In genomic region chr9:2810424-2811075, GRCh38 we compare ENCODE assay signal across 16 cellular contexts. TPM values are rescaled to one million over a fixed set of nuclear protein-coding genes. Genes with fewer than 3 reads are reported as not detected.
A peak's percentile ranks its signal among the peaks of the same experiment; 100 is the strongest.
DNase-seq lines count a peak whose midpoint lies in the region; ATAC-seq and TF ChIP-seq lines count a peak whose summit lies in the region.
"Had no signal": no experiment of that assay in that cellular context is flagged by ENCODE, and none has a peak within 500 bp of the region (broad histone marks: within the 10 kb centered on the region; RNA-seq: fewer than 3 reads in every experiment).

No MANE protein-coding gene starts in this region.

- intact Hi-C loops in heart right ventricle (cut with DNase I) (loop anchor here in 2 of 10 donors (10.0 kb wide), 2 partner anchors 186 to 796 kb away; partner anchors contain the start of genes SMARCA2 (in 1 of the 2) and VLDLR (in 1 of the 2)), Right ventricle myocardium inferior (cut with DNase I) (loop anchor here (10.0 kb wide), 1 partner anchor 176 kb away; no protein-coding TSS in a partner anchor)

- no peak for ATAC-seq in heart right ventricle
- ATAC-seq in Right ventricle myocardium inferior = no peak
- ATAC-seq: activated CD4-positive, CD25-positive, alpha-beta regulatory T cell treated with anti-CD3 and anti-CD28 coated beads, Interleukin-2, amount 50 U/mL, for 24 hours; left colon had no signal

- peak overlapping the region; percentile 33 for H3K27ac Mint-ChIP-seq in type B pancreatic cell
- no peak overlapping the region for H3K27ac Mint-ChIP-seq in immature natural killer cell

- H3K27me3 ChIP-seq in heart right ventricle (no peaks in the 10 kb centered on the region), brain microvascular endothelial cell (replicated peaks) (no peaks in the 10 kb centered on the region)
- H3K27me3 ChIP-seq: neutrophil, suprapubic skin had no signal

- H3K4me3 Mint-ChIP-seq in type B pancreatic cell (no peak overlapping the region), immature natural killer cell (no peak overlapping the region)

- in situ Hi-C loops in brain microvascular endothelial cell (cut with HindIII; ENCODE audit: low pct_ligation_motif_present, low sequenced_read_pairs) = no loop called here

- H3K9me3 ChIP-seq in heart right ventricle (no peaks in the 10 kb centered on the region), mesodermal cell (ENCODE audit: control insufficient read depth, low read length) (no peaks in the 10 kb centered on the region)
- H3K9me3 ChIP-seq: neutrophil, suprapubic skin had no signal

- H3K9me3 Mint-ChIP-seq in type B pancreatic cell = no peaks in the 10 kb centered on the region
- no peaks in the 10 kb centered on the region for H3K9me3 Mint-ChIP-seq in immature natural killer cell

- H3K27me3 Mint-ChIP-seq in type B pancreatic cell (no peaks in the 10 kb centered on the region), immature natural killer cell (ENCODE audit: low read depth in 3 of 3) (no peaks in the 10 kb centered on the region)

- H3K4me3 ChIP-seq in heart right ventricle (no peak overlapping the region), brain microvascular endothelial cell (ENCODE audit: low read depth, low read length) (no peak overlapping the region), mesodermal cell (ENCODE audit: extremely low read depth, insufficient read depth, low read length, poor library complexity, severe bottlenecking) (no peak overlapping the region)
- H3K4me3 ChIP-seq: SK-N-MC, suprapubic skin had no signal

- WGBS in heart right ventricle, 2 donors = 59 to 72% methylated on average over 8 of the region's 8 CpGs
- 72 to 82% methylated on average over 7 to 8 of the region's 8 CpGs for WGBS in mesodermal cell (ENCODE audit: insufficient coverage in 2 of 2), 2 experiments

- no peak for DNase-seq in heart right ventricle
- no peak for DNase-seq in Right ventricle myocardium inferior (ENCODE audit: missing footprints)
- DNase-seq in brain microvascular endothelial cell = no peak
- DNase-seq in type B pancreatic cell (ENCODE audit: extremely low spot score, unreplicated experiment) = no peak
- no peak for DNase-seq in middle frontal gyrus (ENCODE audit: extremely low spot score, low spot score)
- no peak for DNase-seq in immature natural killer cell
- DNase-seq in NCI-H1048 (lab: John Stamatoyannopoulos, UW) = no peak
- DNase-seq: COR-L47, left colon, MV-4-11, NCI-H2171 had no signal

- peak overlapping the region in 8 of 10 donors; percentile 53 to 88 (median 70) for H3K27ac ChIP-seq in heart right ventricle
- H3K27ac ChIP-seq in brain microvascular endothelial cell = peak overlapping the region; percentile 53
- H3K27ac ChIP-seq in mesodermal cell (ENCODE audit: low read depth, low read length, severe bottlenecking) = peak overlapping the region; percentile 99
- H3K27ac ChIP-seq: neutrophil, SK-N-MC, suprapubic skin had no signal

- H3K36me3 ChIP-seq in heart right ventricle (peaks cover 0 to 97% (median 24%) of the 10 kb centered on the region in 9 donors), brain microvascular endothelial cell (replicated peaks) (peaks cover 27% of the 10 kb centered on the region), mesodermal cell (ENCODE audit: control insufficient read depth, insufficient read depth, low read length) (peaks cover 60% of the 10 kb centered on the region)

- TF ChIP-seq CTCF in heart right ventricle (IDR thresholded peaks at IDR 0.05) (no peak), brain microvascular endothelial cell (IDR thresholded peaks at IDR 0.05; ENCODE audit: low read depth, low read length, missing control alignments) (no peak), type B pancreatic cell (conservative IDR thresholded peaks at IDR 0.05) (no peak)

- H3K36me3 Mint-ChIP-seq in type B pancreatic cell (peaks cover 60% of the 10 kb centered on the region), immature natural killer cell (peaks cover 37 to 56% (median 39%) of the 10 kb centered on the region in 3 donors)

- H3K4me1 Mint-ChIP-seq in type B pancreatic cell (ENCODE audit: unreplicated experiment) (peaks cover 19% of the 10 kb centered on the region), immature natural killer cell (no peaks in the 10 kb centered on the region)

- H3K4me1 ChIP-seq in heart right ventricle (peaks cover 5 to 26% (median 19%) of the 10 kb centered on the region in 9 donors), mesodermal cell (ENCODE audit: control insufficient read depth, insufficient read depth, low read length, poor library complexity, severe bottlenecking) (peaks cover 51% of the 10 kb centered on the region)
- H3K4me1 ChIP-seq: suprapubic skin had no signal

RNA-seq across cellular contexts. Expression of gene PUM3, which starts 33.3 kb away (rescaled TPM):
- total RNA-seq in heart right ventricle = 10 to 100 TPM; 12.4 to 25.2 (median 16.0) TPM
- 10 to 100 TPM; 15.4 to 24.7 TPM for polyA plus RNA-seq in heart right ventricle
- 15.3 TPM for total RNA-seq in Right ventricle myocardium inferior
- 30.7 TPM for polyA plus RNA-seq in mesodermal cell (2013, experiment 1 of 2)
- 38.4 TPM for polyA plus RNA-seq in mesodermal cell (2013, experiment 2 of 2)
- total RNA-seq in type B pancreatic cell (ENCODE audit: low replicate concordance) = 49.9 and 54.4 TPM in 2 replicates
- 10 to 100 TPM; 10.8 to 18.0 (median 16.1) TPM for polyA plus RNA-seq in immature natural killer cell
